In the genomic region with DNA sequence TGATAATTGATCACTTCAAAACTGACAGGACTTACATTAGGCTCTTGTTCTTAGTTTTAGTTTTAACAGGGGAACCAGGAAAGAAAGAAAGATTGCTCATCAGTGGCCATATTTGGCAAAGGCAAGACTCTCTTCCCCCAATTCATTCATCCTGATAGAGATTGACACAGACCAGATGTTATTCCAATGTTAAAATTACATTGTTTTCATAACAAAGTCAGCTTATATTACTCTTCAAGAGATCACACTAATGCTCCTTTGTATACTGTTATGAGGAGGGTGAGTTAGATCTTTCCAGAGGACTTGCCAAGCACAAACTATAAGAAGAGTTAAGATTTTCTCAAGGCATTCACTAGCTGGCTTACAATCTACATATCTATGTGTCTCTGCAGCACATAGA, we compare ENCODE assay signal across 14 cellular contexts.
A peak's percentile ranks its signal among the peaks of the same experiment; 100 is the strongest.
DNase-seq lines count a peak whose midpoint lies in the region; ATAC-seq and TF ChIP-seq lines count a peak whose summit lies in the region.
"Had no signal": no experiment of that assay in that cellular context is flagged by ENCODE, and none has a peak within 500 bp of the region (broad histone marks: within the 10 kb centered on the region; RNA-seq: fewer than 3 reads in every experiment).

No MANE protein-coding gene starts in this region.

- H2AFZ ChIP-seq in SK-N-SH (ENCODE audit: low read depth) (no peak overlapping the region), OCI-LY7 (ENCODE audit: low read length) (no peak overlapping the region)
- H2AFZ ChIP-seq: PC-9 had no signal

- TF ChIP-seq EP300 in SK-N-SH (IDR thresholded peaks at IDR 0.05; ENCODE audit: borderline replicate concordance in 1 of 2, low read depth in 1 of 2, low read length in 1 of 2) = peak; percentile 57 to 82; a peak in 3 of 4 replicates

- ATAC-seq in GM21381 (IDR thresholded peaks at IDR 0.05; ENCODE audit: unreplicated experiment) = no peak

- TF ChIP-seq CTCF in SK-N-SH (IDR thresholded peaks at IDR 0.05) (no peak), fibroblast of mammary gland (conservative IDR thresholded peaks at IDR 0.05; ENCODE audit: control insufficient read depth, insufficient read depth, low read depth, low read length) (no peak), OCI-LY7 (conservative IDR thresholded peaks at IDR 0.05; ENCODE audit: low read length) (no peak)

- no peaks in the 10 kb centered on the region for H3K9me3 ChIP-seq in SK-N-SH
- H3K9me3 ChIP-seq in muscle layer of duodenum (ENCODE audit: control insufficient read depth in 1 of 2, low read length in 2 of 2) = no peaks in the 10 kb centered on the region
- H3K9me3 ChIP-seq in OCI-LY7 (ENCODE audit: low read length) = no peaks in the 10 kb centered on the region

- H3K36me3 ChIP-seq in SK-N-SH (replicated peaks in 1 of 2; ENCODE audit: control insufficient read depth in 1 of 2, insufficient read depth in 2 of 2, low read length in 1 of 2) = no peaks in the 10 kb centered on the region
- no peaks in the 10 kb centered on the region for H3K36me3 ChIP-seq in muscle layer of duodenum (ENCODE audit: control insufficient read depth in 1 of 2, insufficient read depth in 2 of 2, low read length in 2 of 2)
- H3K36me3 ChIP-seq in OCI-LY7 (ENCODE audit: insufficient read depth, low read length) = no peaks in the 10 kb centered on the region

- H3K4me3 ChIP-seq in SK-N-SH (ENCODE audit: low read depth in 2 of 2, low read length in 1 of 2) (no peak overlapping the region), fibroblast of mammary gland (ENCODE audit: control insufficient read depth, low read depth, low read length) (no peak overlapping the region), muscle layer of duodenum (ENCODE audit: low read depth in 1 of 2, low read length in 2 of 2) (no peak overlapping the region), OCI-LY7 (ENCODE audit: low read depth, low read length, poor library complexity, severe bottlenecking) (no peak overlapping the region)
- H3K4me3 ChIP-seq: PC-9 had no signal

- no peaks in the 10 kb centered on the region for H3F3A ChIP-seq in SK-N-SH (replicated peaks; ENCODE audit: insufficient read depth)

- H3K79me2 ChIP-seq in SK-N-SH (ENCODE audit: insufficient read depth) = no peaks in the 10 kb centered on the region
- no peaks in the 10 kb centered on the region for H3K79me2 ChIP-seq in OCI-LY7 (ENCODE audit: insufficient read depth, low read depth, low read length)

- TF ChIP-seq RAD21 in SK-N-SH (IDR thresholded peaks at IDR 0.05; ENCODE audit: low read length) = no peak

- no peaks in the 10 kb centered on the region for H3K9me2 ChIP-seq in SK-N-SH
- no peaks in the 10 kb centered on the region for H3K9me2 ChIP-seq in OCI-LY7 (ENCODE audit: insufficient read depth, low read length)

- no peaks in the 10 kb centered on the region for H3K27me3 ChIP-seq in SK-N-SH (ENCODE audit: insufficient read depth)
- no peaks in the 10 kb centered on the region for H3K27me3 ChIP-seq in muscle layer of duodenum (ENCODE audit: low read depth, low read length)

- no peak overlapping the region for H3K9ac ChIP-seq in SK-N-SH

- CTCF ChIA-PET in SK-N-SH (lab: Yijun Ruan, JAX) (interaction anchor here (1.6 to 2.2 kb wide), 2 partner anchors 8 to 14 kb away, joined by 4 to 5 read pairs; no protein-coding TSS in a partner anchor), OCI-LY7 (lab: Charles Lee; ENCODE audit: unreplicated experiment) (no interaction called here)

- H3K4me1 ChIP-seq in SK-N-SH (ENCODE audit: control insufficient read depth in 1 of 2, insufficient read depth in 2 of 2, low read depth in 1 of 2, low read length in 1 of 2) = peaks cover 4 to 15% of the 10 kb centered on the region in 2 experiments; a peak in 2 of 4 replicates
- H3K4me1 ChIP-seq in muscle layer of duodenum (ENCODE audit: control insufficient read depth in 1 of 2, insufficient read depth in 2 of 2, low read length in 2 of 2) = peaks cover 0 to 10% of the 10 kb centered on the region in 2 donors
- no peaks in the 10 kb centered on the region for H3K4me1 ChIP-seq in OCI-LY7 (ENCODE audit: insufficient read depth, low read length, poor library complexity, severe bottlenecking)

- BruUV-seq in OCI-LY7 (replicated peaks; lab: Mats Ljungman, UMichigan) = no TSS peak

- POLR2A ChIA-PET in SK-N-SH (lab: Yijun Ruan, JAX) (no interaction called here), OCI-LY7 (lab: Charles Lee) (no interaction called here)

- intact Hi-C loops in OCI-LY7 (cut with micrococcal nuclease; ENCODE audit: unreplicated experiment) = no loop called here

- no peak overlapping the region for H3K4me2 ChIP-seq in SK-N-SH
- H3K4me2 ChIP-seq in OCI-LY7 (ENCODE audit: low read length) = no peak overlapping the region
- H3K4me2 ChIP-seq: PC-9 had no signal

- peak overlapping the region; percentile 53 to 55; a peak in 2 of 4 replicates for H3K27ac ChIP-seq in SK-N-SH (ENCODE audit: low read depth in 2 of 2, low read length in 1 of 2)
- H3K27ac ChIP-seq in muscle layer of duodenum (ENCODE audit: low read length) = peak overlapping the region; percentile 2
- no peak overlapping the region for H3K27ac ChIP-seq in OCI-LY7 (ENCODE audit: low read depth, low read length, poor library complexity, severe bottlenecking)
- H3K27ac ChIP-seq: PC-9 had no signal

- peak; percentile 25 for DNase-seq in GM03348 (ENCODE audit: low spot score)
- DNase-seq in SK-N-SH = no peak
- peak; percentile 63 for DNase-seq in fibroblast of mammary gland (ENCODE audit: low read depth)
- no peak for DNase-seq in DMS79 treated with DMSO at 0.1 percent for 48 hours (lab: John Stamatoyannopoulos, UW)
- no peak for DNase-seq in OCI-LY7 (ENCODE audit: low spot score)
- no peak for DNase-seq in Kasumi-1 (lab: John Stamatoyannopoulos, UW)
- DNase-seq: CD4-positive, alpha-beta memory T cell; H7; NCI-H1048; NCI-H1694; NCI-H748 treated with DMSO at 0.1 percent for 48 hours; PC-9 had no signal

- H4K20me1 ChIP-seq in SK-N-SH (ENCODE audit: insufficient read depth) = no peaks in the 10 kb centered on the region
- H4K20me1 ChIP-seq in OCI-LY7 (ENCODE audit: insufficient read depth, low read length) = no peaks in the 10 kb centered on the region

TF ChIP-seq in SK-N-SH, 30 proteins besides CTCF, POLR2A, EP300 and RAD21 (continues in another document):
- TF ChIP-seq ELF1 (IDR thresholded peaks at IDR 0.05) (no peak), NFIC (IDR thresholded peaks at IDR 0.05; ENCODE audit: borderline replicate concordance) (peak; percentile 71; the same call in 1 of the 2 replicates), FOXJ3 (CRISPR knock-in tag; IDR thresholded peaks at IDR 0.05) (no peak), RCOR1 (IDR thresholded peaks at IDR 0.05; ENCODE audit: low read length) (no peak), CHD2 (IDR thresholded peaks at IDR 0.05; ENCODE audit: low read length, partially characterized antibody) (peak; percentile 14), SIN3A (IDR thresholded peaks at IDR 0.05; ENCODE audit: borderline replicate concordance, low read depth, low read length) (no peak), RXRA (IDR thresholded peaks at IDR 0.05; ENCODE audit: borderline replicate concordance, low read depth) (no peak), YY1 (IDR thresholded peaks at IDR 0.05; ENCODE audit: low read depth) (peak; percentile 33; the same call in 1 of the 2 replicates), GABPA (IDR thresholded peaks at IDR 0.05; ENCODE audit: low read depth) (no peak), MEF2A (IDR thresholded peaks at IDR 0.05; ENCODE audit: borderline replicate concordance, low read depth) (no peak), FOXM1 (IDR thresholded peaks at IDR 0.05; ENCODE audit: low read depth) (peak; percentile 55; the same call in 1 of the 2 replicates), POLR2AphosphoS5 (IDR thresholded peaks at IDR 0.05; ENCODE audit: low read depth, low read length) (peak; percentile 84), NRF1 (IDR thresholded peaks at IDR 0.05; ENCODE audit: low read depth, low read length) (no peak)
- TF ChIP-seq, protein P1, sequence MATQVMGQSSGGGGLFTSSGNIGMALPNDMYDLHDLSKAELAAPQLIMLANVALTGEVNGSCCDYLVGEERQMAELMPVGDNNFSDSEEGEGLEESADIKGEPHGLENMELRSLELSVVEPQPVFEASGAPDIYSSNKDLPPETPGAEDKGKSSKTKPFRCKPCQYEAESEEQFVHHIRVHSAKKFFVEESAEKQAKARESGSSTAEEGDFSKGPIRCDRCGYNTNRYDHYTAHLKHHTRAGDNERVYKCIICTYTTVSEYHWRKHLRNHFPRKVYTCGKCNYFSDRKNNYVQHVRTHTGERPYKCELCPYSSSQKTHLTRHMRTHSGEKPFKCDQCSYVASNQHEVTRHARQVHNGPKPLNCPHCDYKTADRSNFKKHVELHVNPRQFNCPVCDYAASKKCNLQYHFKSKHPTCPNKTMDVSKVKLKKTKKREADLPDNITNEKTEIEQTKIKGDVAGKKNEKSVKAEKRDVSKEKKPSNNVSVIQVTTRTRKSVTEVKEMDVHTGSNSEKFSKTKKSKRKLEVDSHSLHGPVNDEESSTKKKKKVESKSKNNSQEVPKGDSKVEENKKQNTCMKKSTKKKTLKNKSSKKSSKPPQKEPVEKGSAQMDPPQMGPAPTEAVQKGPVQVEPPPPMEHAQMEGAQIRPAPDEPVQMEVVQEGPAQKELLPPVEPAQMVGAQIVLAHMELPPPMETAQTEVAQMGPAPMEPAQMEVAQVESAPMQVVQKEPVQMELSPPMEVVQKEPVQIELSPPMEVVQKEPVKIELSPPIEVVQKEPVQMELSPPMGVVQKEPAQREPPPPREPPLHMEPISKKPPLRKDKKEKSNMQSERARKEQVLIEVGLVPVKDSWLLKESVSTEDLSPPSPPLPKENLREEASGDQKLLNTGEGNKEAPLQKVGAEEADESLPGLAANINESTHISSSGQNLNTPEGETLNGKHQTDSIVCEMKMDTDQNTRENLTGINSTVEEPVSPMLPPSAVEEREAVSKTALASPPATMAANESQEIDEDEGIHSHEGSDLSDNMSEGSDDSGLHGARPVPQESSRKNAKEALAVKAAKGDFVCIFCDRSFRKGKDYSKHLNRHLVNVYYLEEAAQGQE (IDR thresholded peaks at IDR 0.05; ENCODE audit: low read depth, low read length) = no peak
- TF ChIP-seq, protein P2, sequence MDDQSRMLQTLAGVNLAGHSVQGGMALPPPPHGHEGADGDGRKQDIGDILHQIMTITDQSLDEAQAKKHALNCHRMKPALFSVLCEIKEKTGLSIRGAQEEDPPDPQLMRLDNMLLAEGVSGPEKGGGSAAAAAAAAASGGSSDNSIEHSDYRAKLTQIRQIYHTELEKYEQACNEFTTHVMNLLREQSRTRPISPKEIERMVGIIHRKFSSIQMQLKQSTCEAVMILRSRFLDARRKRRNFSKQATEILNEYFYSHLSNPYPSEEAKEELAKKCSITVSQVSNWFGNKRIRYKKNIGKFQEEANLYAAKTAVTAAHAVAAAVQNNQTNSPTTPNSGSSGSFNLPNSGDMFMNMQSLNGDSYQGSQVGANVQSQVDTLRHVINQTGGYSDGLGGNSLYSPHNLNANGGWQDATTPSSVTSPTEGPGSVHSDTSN (IDR thresholded peaks at IDR 0.05) = peak; percentile 95
- TF ChIP-seq, protein P3, sequence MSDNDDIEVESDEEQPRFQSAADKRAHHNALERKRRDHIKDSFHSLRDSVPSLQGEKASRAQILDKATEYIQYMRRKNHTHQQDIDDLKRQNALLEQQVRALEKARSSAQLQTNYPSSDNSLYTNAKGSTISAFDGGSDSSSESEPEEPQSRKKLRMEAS (IDR thresholded peaks at IDR 0.05; ENCODE audit: low read depth) = no peak

Comparison
In these comparisons a context has a peak if more than half of its experiments do, and no peak if none do; other contexts are left out.
1. DNase-seq: peak in GM03348 (single experiment) and fibroblast of mammary gland (single experiment); none in SK-N-SH (single experiment), DMS79 treated with DMSO at 0.1 percent for 48 hours (single experiment), OCI-LY7 (single experiment) and Kasumi-1 (0 of 2).